8 cellular contexts compared by ENCODE assay signal in genomic region chrX:70452143-70452733, GRCh38. TPM values are rescaled to one million over a fixed set of nuclear protein-coding genes. Genes with fewer than 3 reads are reported as not detected.
A peak's percentile ranks its signal among the peaks of the same experiment; 100 is the strongest.
DNase-seq lines count a peak whose midpoint lies in the region; ATAC-seq and TF ChIP-seq lines count a peak whose summit lies in the region.

No MANE protein-coding gene starts in this region.

- intact Hi-C loops in left cardiac atrium (cut with DNase I) = loop anchor here (5.0 to 10.0 kb wide), 2 partner anchors 100 to 103 kb away; no protein-coding TSS in a partner anchor

- no peaks in the 10 kb centered on the region for H3K27me3 Mint-ChIP-seq in activated naive CD8-positive, alpha-beta T cell

- H3K36me3 ChIP-seq in rectal smooth muscle tissue (ENCODE audit: control insufficient read depth, insufficient read depth, low read length) = no peaks in the 10 kb centered on the region

- H3K9ac ChIP-seq in rectal smooth muscle tissue (ENCODE audit: low read length) = no peak overlapping the region

- H3K4me3 Mint-ChIP-seq in activated naive CD8-positive, alpha-beta T cell = peak overlapping the region; percentile 90

- ATAC-seq in GM19035 (IDR thresholded peaks at IDR 0.05; ENCODE audit: unreplicated experiment) (peak; percentile 47), left cardiac atrium (peak; percentile 36 to 43), GM21619 (IDR thresholded peaks at IDR 0.05; ENCODE audit: unreplicated experiment) (no peak)

- peaks cover 2% of the 10 kb centered on the region for H3K27me3 ChIP-seq in rectal smooth muscle tissue (ENCODE audit: control insufficient read depth, insufficient read depth, low read length)

- no peaks in the 10 kb centered on the region for H3K9me3 Mint-ChIP-seq in activated naive CD8-positive, alpha-beta T cell (ENCODE audit: low read depth)

- peak overlapping the region; percentile 46; the same call in 1 of the 2 replicates for H3K27ac ChIP-seq in RWPE1
- no peak overlapping the region for H3K27ac ChIP-seq in rectal smooth muscle tissue (ENCODE audit: low read depth, low read length)

- peak; percentile 72 for TF ChIP-seq CTCF in RWPE1 (conservative IDR thresholded peaks at IDR 0.05; ENCODE audit: low read depth)

- H3K4me1 Mint-ChIP-seq in activated naive CD8-positive, alpha-beta T cell (ENCODE audit: low read depth) = peaks cover 31% of the 10 kb centered on the region

- POLR2A ChIA-PET in RWPE1 (lab: Yijun Ruan, JAX; ENCODE audit: low non-redundant PET) = no interaction called here

- DNase-seq in AG20443 (ENCODE audit: low spot score) (peak; percentile 65), HT1080 (ENCODE audit: low read depth) (peak; percentile 48), RWPE1 (ENCODE audit: low spot score) (no peak), left cardiac atrium (peak; percentile 55)

- H3K4me1 ChIP-seq in rectal smooth muscle tissue (ENCODE audit: control insufficient read depth, insufficient read depth, low read length) = no peaks in the 10 kb centered on the region

- peaks cover 3% of the 10 kb centered on the region for H3K36me3 Mint-ChIP-seq in activated naive CD8-positive, alpha-beta T cell

- CTCF ChIA-PET in RWPE1 (lab: Yijun Ruan, JAX) = interaction anchor here (0.6 to 1.0 kb wide), 3 partner anchors 18 to 159 kb away, joined by 3 to 5 read pairs (median 3); no protein-coding TSS in a partner anchor

- H3K4me3 ChIP-seq in rectal smooth muscle tissue (ENCODE audit: low read length) = peak overlapping the region; percentile 65

- no peak overlapping the region for H3K27ac Mint-ChIP-seq in activated naive CD8-positive, alpha-beta T cell

RNA-seq across cellular contexts. Expression of gene DLG3, which starts 7.6 kb away (rescaled TPM):
- 6.7 and 7.4 TPM in 2 replicates for total RNA-seq in HT1080 (2014; rRNA removed; shearing (Covaris generic))
- polyA plus RNA-seq in HT1080 (2015; cell fraction: cytosol; rRNA removed) = 4.7 and 5.7 TPM in 2 replicates
- 4.5 and 6.6 TPM in 2 replicates for polyA plus RNA-seq in HT1080 (2015; cell fraction: nucleus; rRNA removed)
- 10 to 100 TPM; 14.8 to 15.0 TPM for total RNA-seq in left cardiac atrium

RNA-seq across cellular contexts. Expression of gene GDPD2, which starts 29.1 kb away (rescaled TPM):
- total RNA-seq in HT1080 (2014; rRNA removed; shearing (Covaris generic)) = 0.11 TPM in 1 of 2 replicates, not detected in the other
- not detected in 2 replicates for polyA plus RNA-seq in HT1080 (2015; cell fraction: cytosol; rRNA removed)
- 0.20 TPM in 1 of 2 replicates, not detected in the other for polyA plus RNA-seq in HT1080 (2015; cell fraction: nucleus; rRNA removed)
- total RNA-seq in left cardiac atrium = not detected
